9 cellular contexts compared by ENCODE assay signal in genomic region chr19:4908781-4909171, GRCh38. TPM values are rescaled to one million over a fixed set of nuclear protein-coding genes. Genes with fewer than 3 reads are reported as not detected.
DNase-seq lines count a peak whose midpoint lies in the region; ATAC-seq and TF ChIP-seq lines count a peak whose summit lies in the region.
"Had no signal": no experiment of that assay in that cellular context is flagged by ENCODE, and none has a peak within 500 bp of the region (broad histone marks: within the 10 kb centered on the region; RNA-seq: fewer than 3 reads in every experiment).

No MANE protein-coding gene starts in this region.

- DNase-seq in DND-41 (no peak), ascending aorta (ENCODE audit: low spot score in 2 of 2) (no peak), T1000 (lab: John Stamatoyannopoulos, UW) (no peak), cerebellar cortex (ENCODE audit: low spot score) (no peak), NCI-H1092 (lab: John Stamatoyannopoulos, UW) (no peak), esophagus squamous epithelium (lab: John Stamatoyannopoulos, UW) (no peak)
- DNase-seq: anterior cingulate cortex had no signal

- H3K4me2 ChIP-seq in DND-41 (ENCODE audit: insufficient read depth, low read length): peak overlapping the region; percentile 70

- peak overlapping the region in 1 of 3 experiments; percentile 80 for H3K27ac Mint-ChIP-seq in nephron

- H3K27me3 ChIP-seq in DND-41 (ENCODE audit: insufficient read depth, low read length, poor library complexity) (no peaks in the 10 kb centered on the region), ascending aorta (no peaks in the 10 kb centered on the region), esophagus squamous epithelium (peaks cover 0 to 13% (median 3%) of the 10 kb centered on the region in 4 donors)

- H2AFZ ChIP-seq in DND-41 (ENCODE audit: low read depth, low read length): peak overlapping the region; percentile 70

- peak overlapping the region; percentile 88 for H3K27ac ChIP-seq in DND-41 (ENCODE audit: low read length)
- no peak overlapping the region for H3K27ac ChIP-seq in ascending aorta
- no peak overlapping the region for H3K27ac ChIP-seq in esophagus squamous epithelium

- peaks cover 6% of the 10 kb centered on the region for H3K36me3 Mint-ChIP-seq in nephron (ENCODE audit: low read depth)

- TF ChIP-seq EP300 in Ishikawa (IDR thresholded peaks at IDR 0.05; ENCODE audit: borderline replicate concordance): no peak

- H3K4me1 Mint-ChIP-seq in nephron: peaks cover 37% of the 10 kb centered on the region

- intact Hi-C loops in ascending aorta (cut with DNase I): no loop called here
- intact Hi-C loops in esophagus squamous epithelium (cut with DNase I): no loop called here

- H3K4me3 ChIP-seq in DND-41 (ENCODE audit: low read depth in 1 of 2, low read length in 2 of 2) (peak overlapping the region in 1 of 2 experiments; percentile 61; a peak in 2 of 4 replicates), ascending aorta (peak overlapping the region; percentile 76 to 77), esophagus squamous epithelium (peak overlapping the region in 2 of 4 donors; percentile 75 to 87)

- no peaks in the 10 kb centered on the region for H3K9me3 Mint-ChIP-seq in nephron

- H3K79me2 ChIP-seq in DND-41 (ENCODE audit: insufficient read depth, low read length): peaks cover 39% of the 10 kb centered on the region

- H3K9me3 ChIP-seq in DND-41 (ENCODE audit: insufficient read depth, low read length, severe bottlenecking) (no peaks in the 10 kb centered on the region), ascending aorta (no peaks in the 10 kb centered on the region), esophagus squamous epithelium (no peaks in the 10 kb centered on the region)

- 73 to 85% methylated on average over 6 to 11 of the region's 17 CpGs for whole genome bisulfite sequencing in esophagus squamous epithelium, 2 donors

- peaks cover 40% of the 10 kb centered on the region for H3K4me1 ChIP-seq in DND-41 (ENCODE audit: insufficient read depth, low read length)
- peaks cover 18 to 22% of the 10 kb centered on the region in 2 donors for H3K4me1 ChIP-seq in ascending aorta
- peaks cover 25 to 47% (median 32%) of the 10 kb centered on the region in 3 donors for H3K4me1 ChIP-seq in esophagus squamous epithelium

- TF ChIP-seq CTCF in DND-41 (IDR thresholded peaks at IDR 0.05; ENCODE audit: borderline replicate concordance, extremely low read depth, low read length, poor library complexity, severe bottlenecking) (no peak), ascending aorta (IDR thresholded peaks at IDR 0.05) (no peak), nephron (IDR thresholded peaks at IDR 0.05; ENCODE audit: unreplicated experiment in 3 of 3) (no peak), esophagus squamous epithelium (IDR thresholded peaks at IDR 0.05) (no peak)

- peaks cover 35% of the 10 kb centered on the region for H4K20me1 ChIP-seq in DND-41 (ENCODE audit: insufficient read depth, low read length)

- H3K9ac ChIP-seq in DND-41 (ENCODE audit: low read depth, low read length): peak overlapping the region; percentile 92

- ATAC-seq in DND-41 (ENCODE audit: insufficient read depth, low read depth): no peak

- peaks cover 4% of the 10 kb centered on the region for H3K27me3 Mint-ChIP-seq in nephron (ENCODE audit: low read depth)

- H3K36me3 ChIP-seq in DND-41 (ENCODE audit: insufficient read depth, low read length) (peaks cover 35% of the 10 kb centered on the region), ascending aorta (no peaks in the 10 kb centered on the region), esophagus squamous epithelium (no peaks in the 10 kb centered on the region)

- no peak for TF ChIP-seq POLR2A in esophagus squamous epithelium (IDR thresholded peaks at IDR 0.05)

- no peak for TF ChIP-seq RAD21 in Ishikawa (IDR thresholded peaks at IDR 0.05; ENCODE audit: low read depth)

- peak overlapping the region; percentile 70 to 81 (median 72) for H3K4me3 Mint-ChIP-seq in nephron

TF ChIP-seq in Ishikawa, 13 proteins besides CTCF, POLR2A, EP300 and RAD21:
- TF ChIP-seq TEAD4 (IDR thresholded peaks at IDR 0.05): no peak
- TF ChIP-seq TCF12 (IDR thresholded peaks at IDR 0.05; ENCODE audit: low read depth): 0 out of 2 replicates have a peak, but pooled peaks have one; percentile 12
- no peak for TF ChIP-seq YY1 (IDR thresholded peaks at IDR 0.05; ENCODE audit: low read depth)
- TF ChIP-seq CEBPB (IDR thresholded peaks at IDR 0.05): no peak
- no peak for TF ChIP-seq FOXM1 (IDR thresholded peaks at IDR 0.05; ENCODE audit: borderline replicate concordance, low read depth)
- TF ChIP-seq USF1 (IDR thresholded peaks at IDR 0.05): no peak

RNA-seq across cellular contexts. Expression of gene UHRF1, which starts 0.5 kb away (rescaled TPM):
- total RNA-seq in ascending aorta (0.32 TPM), esophagus squamous epithelium (10 to 100 TPM in 3 of 4 donors, 1 to 10 TPM in 1; 3.4 to 21.7 (median 11.5) TPM)

RNA-seq across cellular contexts. Expression of gene ARRDC5, which starts 6.1 kb away (rescaled TPM):
- total RNA-seq in ascending aorta (8.6 TPM), esophagus squamous epithelium (under 1 TPM in 2 of 4 donors, not detected in 2; 0.38 to 0.62 TPM)

RNA-seq across cellular contexts. Expression of gene PLIN3, which starts 41.3 kb away (rescaled TPM):
- total RNA-seq in ascending aorta (84.3 TPM), esophagus squamous epithelium (100 to 1,000 TPM in 3 of 4 donors, 10 to 100 TPM in 1; 67.3 to 173 (median 147) TPM)
